ENCODE assay signal across 14 cellular contexts in genomic region chr14:39974036-39974435, GRCh38.
DNase-seq lines count a peak whose midpoint lies in the region; ATAC-seq lines count a peak whose summit lies in the region.
"Had no signal": no experiment of that assay in that cellular context is flagged by ENCODE, and none has a peak within 500 bp of the region (broad histone marks: within the 10 kb centered on the region; RNA-seq: fewer than 3 reads in every experiment).

No MANE protein-coding gene starts in this region.

- ATAC-seq in GM18861 (IDR thresholded peaks at IDR 0.05; ENCODE audit: unreplicated experiment), result peak; percentile 98
- ATAC-seq in GM21528 (IDR thresholded peaks at IDR 0.05; ENCODE audit: low FRiP score, unreplicated experiment), result peak; percentile 99
- peak; percentile 97 for ATAC-seq in HG03066 (IDR thresholded peaks at IDR 0.05; ENCODE audit: low read depth, unreplicated experiment)
- ATAC-seq: mucosa of descending colon, right cardiac atrium had no signal

- no peaks in the 10 kb centered on the region for H3K36me3 Mint-ChIP-seq in activated naive CD4-positive, alpha-beta T cell treated with anti-CD3 and anti-CD28 coated beads for 36 hours (ENCODE audit: low read depth)
- H3K36me3 Mint-ChIP-seq: activated CD4-positive, alpha-beta memory T cell treated with anti-CD3 and anti-CD28 coated beads for 36 hours; activated naive CD8-positive, alpha-beta T cell treated with anti-CD3 and anti-CD28 coated beads, Interleukin-2, amount 10 ng/mL, durations not matched to agents 7 days and 5 days had no signal

- H3K4me1 Mint-ChIP-seq in activated naive CD4-positive, alpha-beta T cell treated with anti-CD3 and anti-CD28 coated beads for 36 hours (ENCODE audit: low read depth), result no peaks in the 10 kb centered on the region
- H3K4me1 Mint-ChIP-seq: activated naive CD8-positive, alpha-beta T cell treated with anti-CD3 and anti-CD28 coated beads, Interleukin-2, amount 10 ng/mL, durations not matched to agents 7 days and 5 days had no signal

- no peak overlapping the region for H3K4me3 Mint-ChIP-seq in activated naive CD4-positive, alpha-beta T cell treated with anti-CD3 and anti-CD28 coated beads for 36 hours
- H3K4me3 Mint-ChIP-seq: activated CD4-positive, alpha-beta memory T cell treated with anti-CD3 and anti-CD28 coated beads for 36 hours; activated naive CD8-positive, alpha-beta T cell treated with anti-CD3 and anti-CD28 coated beads, Interleukin-2, amount 10 ng/mL, durations not matched to agents 7 days and 5 days had no signal

- no peaks in the 10 kb centered on the region for H3K9me3 Mint-ChIP-seq in activated naive CD4-positive, alpha-beta T cell treated with anti-CD3 and anti-CD28 coated beads for 36 hours
- H3K9me3 Mint-ChIP-seq: activated CD4-positive, alpha-beta memory T cell treated with anti-CD3 and anti-CD28 coated beads for 36 hours; activated naive CD8-positive, alpha-beta T cell treated with anti-CD3 and anti-CD28 coated beads, Interleukin-2, amount 10 ng/mL, durations not matched to agents 7 days and 5 days had no signal

- intact Hi-C loops in activated naive CD4-positive, alpha-beta T cell treated with anti-CD3 and anti-CD28 coated beads for 36 hours (cut with micrococcal nuclease), result no loop called here

- H3K27ac Mint-ChIP-seq in activated naive CD4-positive, alpha-beta T cell treated with anti-CD3 and anti-CD28 coated beads for 36 hours, result no peak overlapping the region
- H3K27ac Mint-ChIP-seq: activated CD4-positive, alpha-beta memory T cell treated with anti-CD3 and anti-CD28 coated beads for 36 hours; activated naive CD8-positive, alpha-beta T cell treated with anti-CD3 and anti-CD28 coated beads, Interleukin-2, amount 10 ng/mL, durations not matched to agents 7 days and 5 days had no signal

- DNase-seq in glomerular visceral epithelial cell (ENCODE audit: extremely low spot score), result peak; percentile 72
- DNase-seq in activated naive CD4-positive, alpha-beta T cell treated with anti-CD3 and anti-CD28 coated beads for 36 hours, result no peak
- no peak for DNase-seq in cortex of kidney (lab: John Stamatoyannopoulos, UW)
- no peak for DNase-seq in NCI-H146 (lab: John Stamatoyannopoulos, UW)
- no peak for DNase-seq in nucleus accumbens (lab: John Stamatoyannopoulos, UW)
- DNase-seq: activated CD4-positive, alpha-beta memory T cell treated with anti-CD3 and anti-CD28 coated beads for 36 hours; activated naive CD8-positive, alpha-beta T cell treated with anti-CD3 and anti-CD28 coated beads, Interleukin-2, amount 10 ng/mL, durations not matched to agents 7 days and 5 days; dorsolateral prefrontal cortex; glutamatergic neuron; mucosa of descending colon; right cardiac atrium had no signal

- CTCF ChIA-PET in activated naive CD4-positive, alpha-beta T cell treated with anti-CD3 and anti-CD28 coated beads for 36 hours (lab: Charles Lee), result no interaction called here

- no peaks in the 10 kb centered on the region for H3K27me3 Mint-ChIP-seq in activated naive CD4-positive, alpha-beta T cell treated with anti-CD3 and anti-CD28 coated beads for 36 hours (ENCODE audit: low read depth)
- H3K27me3 Mint-ChIP-seq: activated CD4-positive, alpha-beta memory T cell treated with anti-CD3 and anti-CD28 coated beads for 36 hours; activated naive CD8-positive, alpha-beta T cell treated with anti-CD3 and anti-CD28 coated beads, Interleukin-2, amount 10 ng/mL, durations not matched to agents 7 days and 5 days had no signal
